In the genomic region with DNA sequence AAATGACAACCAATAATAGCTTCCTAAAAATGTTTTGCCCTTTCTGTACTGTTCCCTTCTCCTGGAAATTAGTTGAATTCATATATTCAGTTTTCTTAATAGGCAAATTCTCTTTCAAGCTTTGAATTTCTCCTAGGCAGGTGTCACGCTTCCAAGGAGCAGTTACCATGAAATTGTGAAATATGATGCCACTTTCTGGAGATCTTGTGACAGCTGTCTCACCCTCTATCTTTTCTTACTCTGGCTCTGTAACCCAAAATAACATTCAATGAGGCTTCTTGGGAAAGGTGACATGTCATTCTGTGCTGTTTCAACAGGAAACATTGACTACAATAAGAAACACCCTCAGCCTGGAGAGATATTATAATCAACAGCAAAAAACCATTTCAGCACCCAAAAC, we compare ENCODE assay signal across 34 cellular contexts.
"Had no signal": no experiment of that assay in that cellular context is flagged by ENCODE, and none has a peak within 500 bp of the region (broad histone marks: within the 10 kb centered on the region; RNA-seq: fewer than 3 reads in every experiment).

No MANE protein-coding gene starts in this region.

- H3K27me3 Mint-ChIP-seq: activated naive CD4-positive, alpha-beta T cell treated with anti-CD3 and anti-CD28 coated beads, Interleukin-2, amount 10 ng/mL, durations not matched to agents 7 days and 5 days; activated naive CD8-positive, alpha-beta T cell treated with anti-CD3 and anti-CD28 coated beads, Interleukin-2, amount 10 ng/mL, durations not matched to agents 7 days and 5 days had no signal

- H3K36me3 ChIP-seq: ascending aorta, cardiac muscle cell, colonic mucosa, gastrocnemius medialis, ovary, prostate gland, sigmoid colon, stomach, thyroid gland, upper lobe of left lung, WERI-Rb-1 had no signal

- H3K4me1 ChIP-seq: ascending aorta, colonic mucosa, gastrocnemius medialis, prostate gland, sigmoid colon, stomach, thyroid gland, upper lobe of left lung had no signal

- H3K4me3 Mint-ChIP-seq: activated naive CD4-positive, alpha-beta T cell treated with anti-CD3 and anti-CD28 coated beads, Interleukin-2, amount 10 ng/mL, durations not matched to agents 7 days and 5 days; activated naive CD8-positive, alpha-beta T cell treated with anti-CD3 and anti-CD28 coated beads, Interleukin-2, amount 10 ng/mL, durations not matched to agents 7 days and 5 days; brain; mesothelial cell of epicardium; naive thymus-derived CD4-positive, alpha-beta T cell; stimulated activated memory B cell treated with anti-CD40 and anti-IgM and Interleukin-4, amounts not matched to agents 10 μg/mL and 1 μg/mL and 100 μg/mL, for 72 hours had no signal

- H3K4me3 ChIP-seq: ascending aorta, cardiac muscle cell, colonic mucosa, dorsolateral prefrontal cortex, gastrocnemius medialis, hepatocyte, ovary, prostate gland, sigmoid colon, smooth muscle cell, stomach, thyroid gland, upper lobe of left lung had no signal

- H3K27ac Mint-ChIP-seq: activated naive CD4-positive, alpha-beta T cell treated with anti-CD3 and anti-CD28 coated beads, Interleukin-2, amount 10 ng/mL, durations not matched to agents 7 days and 5 days; activated naive CD8-positive, alpha-beta T cell treated with anti-CD3 and anti-CD28 coated beads, Interleukin-2, amount 10 ng/mL, durations not matched to agents 7 days and 5 days; mesothelial cell of epicardium; naive thymus-derived CD4-positive, alpha-beta T cell; stimulated activated memory B cell treated with anti-CD40 and anti-IgM and Interleukin-4, amounts not matched to agents 10 μg/mL and 1 μg/mL and 100 μg/mL, for 72 hours had no signal

- ATAC-seq: activated CD4-positive, CD25-positive, alpha-beta regulatory T cell treated with anti-CD3 and anti-CD28 coated beads, Interleukin-2, amount 50 U/mL, for 24 hours; gastrocnemius medialis; naive thymus-derived CD4-positive, alpha-beta T cell; stimulated activated memory B cell treated with anti-CD40 and anti-IgM and Interleukin-4, amounts not matched to agents 10 μg/mL and 1 μg/mL and 100 μg/mL, for 72 hours had no signal

- H3K36me3 Mint-ChIP-seq: activated naive CD8-positive, alpha-beta T cell treated with anti-CD3 and anti-CD28 coated beads, Interleukin-2, amount 10 ng/mL, durations not matched to agents 7 days and 5 days; brain; mesothelial cell of epicardium; stimulated activated memory B cell treated with anti-CD40 and anti-IgM and Interleukin-4, amounts not matched to agents 10 μg/mL and 1 μg/mL and 100 μg/mL, for 72 hours had no signal

- H3K27me3 ChIP-seq: ascending aorta, cardiac muscle cell, colonic mucosa, dorsolateral prefrontal cortex, gastrocnemius medialis, hepatocyte, ovary, sigmoid colon, stomach, thyroid gland, upper lobe of left lung had no signal

- H3K4me1 Mint-ChIP-seq: activated naive CD4-positive, alpha-beta T cell treated with anti-CD3 and anti-CD28 coated beads, Interleukin-2, amount 10 ng/mL, durations not matched to agents 7 days and 5 days; activated naive CD8-positive, alpha-beta T cell treated with anti-CD3 and anti-CD28 coated beads, Interleukin-2, amount 10 ng/mL, durations not matched to agents 7 days and 5 days; mesothelial cell of epicardium; naive thymus-derived CD4-positive, alpha-beta T cell; stimulated activated memory B cell treated with anti-CD40 and anti-IgM and Interleukin-4, amounts not matched to agents 10 μg/mL and 1 μg/mL and 100 μg/mL, for 72 hours had no signal

- H3K9me3 ChIP-seq: colonic mucosa, prostate gland, thyroid gland had no signal

- DNase-seq: activated CD4-positive, alpha-beta T cell treated with anti-CD3 and anti-CD28 coated beads for 48 hours; activated CD4-positive, alpha-beta T cell treated with anti-CD3 and anti-CD28 coated beads, Interleukin-2, amount 50 U/mL, for 48 hours; activated CD8-positive, alpha-beta memory T cell treated with anti-CD3 and anti-CD28 coated beads, Interleukin-2, amount 50 U/mL, for 4 hours; activated gamma-delta T cell; activated naive CD4-positive, alpha-beta T cell treated with anti-CD3 and anti-CD28 coated beads, Interleukin-2, amount 10 ng/mL, durations not matched to agents 7 days and 5 days; activated naive CD8-positive, alpha-beta T cell treated with anti-CD3 and anti-CD28 coated beads, Interleukin-2, amount 10 ng/mL, durations not matched to agents 7 days and 5 days; activated T-cell treated with anti-CD3 and anti-CD28 coated beads, Interleukin-2, amount 50 U/mL, for 1 hour; cerebellar nuclear complex; colonic mucosa; dorsolateral prefrontal cortex; effector memory CD4-positive, alpha-beta T cell; erythroblast; gastrocnemius medialis; islet precursor cell; naive thymus-derived CD4-positive, alpha-beta T cell; ovary; sigmoid colon; stimulated activated CD4-positive, alpha-beta T cell treated with anti-CD3 and anti-CD28 coated beads, Interleukin-1b, Interleukin-23, amount 100 ng/mL, for 48 hours; stimulated activated CD4-positive, alpha-beta T cell treated with anti-CD3 and anti-CD28 coated beads, Interleukin-4, amount 100 ng/mL, for 4 hours; stimulated activated CD8-positive, alpha-beta memory T cell treated with anti-CD3 and anti-CD28 coated beads, Interleukin-4, amount 100 ng/mL, for 48 hours; stomach; T1000; thyroid gland; upper lobe of left lung; WERI-Rb-1 had no signal
